Comparison of ENCODE assay signal across 13 cellular contexts in the genomic region with DNA sequence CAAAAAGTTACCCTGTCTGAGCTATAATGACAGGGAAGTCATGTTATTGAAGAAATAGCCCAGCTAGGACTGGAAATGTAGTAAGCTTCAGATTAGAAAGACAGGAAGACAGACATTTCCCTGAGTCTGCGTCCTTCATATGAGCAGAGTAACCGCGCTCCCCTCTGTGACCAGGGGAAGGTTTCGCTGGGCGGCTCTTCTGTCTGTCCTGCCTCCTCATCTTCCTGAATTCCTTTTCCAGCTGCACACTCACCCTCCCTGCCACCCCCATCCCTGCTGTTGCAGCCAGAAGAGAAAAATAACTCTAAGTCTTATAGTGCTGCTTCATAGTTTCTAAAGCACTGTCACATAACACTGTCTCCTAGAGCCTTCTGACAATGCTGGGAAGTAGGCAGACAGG. TPM values are rescaled to one million over a fixed set of nuclear protein-coding genes. Genes with fewer than 3 reads are reported as not detected.
DNase-seq lines count a peak whose midpoint lies in the region; ATAC-seq and TF ChIP-seq lines count a peak whose summit lies in the region.
"Had no signal": no experiment of that assay in that cellular context is flagged by ENCODE, and none has a peak within 500 bp of the region (broad histone marks: within the 10 kb centered on the region; RNA-seq: fewer than 3 reads in every experiment).

No MANE protein-coding gene starts in this region.

- H3K9ac ChIP-seq in skeletal muscle satellite cell (ENCODE audit: low read depth, low read length): peak overlapping the region; percentile 78

- TF ChIP-seq CTCF in choroid plexus epithelial cell (conservative IDR thresholded peaks at IDR 0.05; ENCODE audit: low read depth, low read length): no peak
- TF ChIP-seq CTCF in WERI-Rb-1 (IDR thresholded peaks at IDR 0.05; ENCODE audit: low read depth, low read length): no peak

- H3K27me3 ChIP-seq in skeletal muscle satellite cell (ENCODE audit: control insufficient read depth, insufficient read depth, low read length) (no peaks in the 10 kb centered on the region), WERI-Rb-1 (ENCODE audit: insufficient read depth, low read depth, severe bottlenecking) (no peaks in the 10 kb centered on the region)

- H3K4me3 ChIP-seq in choroid plexus epithelial cell (ENCODE audit: low read depth, low read length) (peak overlapping the region; percentile 5), skeletal muscle satellite cell (ENCODE audit: low read length) (peak overlapping the region; percentile 34), WERI-Rb-1 (ENCODE audit: low read depth, low read length) (no peak overlapping the region)

- peak overlapping the region; percentile 58 for H3K4me2 ChIP-seq in skeletal muscle satellite cell (ENCODE audit: low read length)

- H3K4me1 ChIP-seq in skeletal muscle satellite cell (ENCODE audit: control insufficient read depth, insufficient read depth, low read length): peaks cover 95% of the 10 kb centered on the region

- no peak overlapping the region for H3K27ac ChIP-seq in WERI-Rb-1

- ATAC-seq in HG03565 (IDR thresholded peaks at IDR 0.05; ENCODE audit: unreplicated experiment) (no peak), GM18519 (IDR thresholded peaks at IDR 0.05; ENCODE audit: low FRiP score, unreplicated experiment) (no peak), GM18870 (IDR thresholded peaks at IDR 0.05; ENCODE audit: unreplicated experiment) (no peak)

- peak; percentile 65 for DNase-seq in ELR (ENCODE audit: low read depth)
- peak; percentile 70 for DNase-seq in choroid plexus epithelial cell (ENCODE audit: low read depth)
- DNase-seq in iris pigment epithelial cell (ENCODE audit: low read depth): peak; percentile 61
- DNase-seq in WERI-Rb-1: no peak
- DNase-seq: activated CD4-positive, CD25-positive, alpha-beta regulatory T cell treated with anti-CD3 and anti-CD28 coated beads, Interleukin-2, amount 50 U/mL, for 72 hours; activated naive CD4-positive, alpha-beta T cell treated with Interleukin-2 at 50 U/mL for 16 hours; CD4-positive, CD25-positive, alpha-beta regulatory T cell; NCI-H1694 treated with DMSO at 0.1 percent for 48 hours; RPMI8226 had no signal

- H3K36me3 ChIP-seq in skeletal muscle satellite cell (ENCODE audit: insufficient read depth, low read length) (peaks cover 89% of the 10 kb centered on the region), WERI-Rb-1 (peaks cover 9% of the 10 kb centered on the region)

- no peaks in the 10 kb centered on the region for H3K9me3 ChIP-seq in skeletal muscle satellite cell (replicated peaks; ENCODE audit: low read length)
- no peaks in the 10 kb centered on the region for H3K9me3 ChIP-seq in WERI-Rb-1 (ENCODE audit: severe bottlenecking)

RNA-seq across cellular contexts. Expression of gene SPARC, which starts 8.6 kb away (rescaled TPM):
- 652 and 1,273 TPM in 2 replicates for total RNA-seq in skeletal muscle satellite cell (2012; rRNA removed)
